In the genomic region with DNA sequence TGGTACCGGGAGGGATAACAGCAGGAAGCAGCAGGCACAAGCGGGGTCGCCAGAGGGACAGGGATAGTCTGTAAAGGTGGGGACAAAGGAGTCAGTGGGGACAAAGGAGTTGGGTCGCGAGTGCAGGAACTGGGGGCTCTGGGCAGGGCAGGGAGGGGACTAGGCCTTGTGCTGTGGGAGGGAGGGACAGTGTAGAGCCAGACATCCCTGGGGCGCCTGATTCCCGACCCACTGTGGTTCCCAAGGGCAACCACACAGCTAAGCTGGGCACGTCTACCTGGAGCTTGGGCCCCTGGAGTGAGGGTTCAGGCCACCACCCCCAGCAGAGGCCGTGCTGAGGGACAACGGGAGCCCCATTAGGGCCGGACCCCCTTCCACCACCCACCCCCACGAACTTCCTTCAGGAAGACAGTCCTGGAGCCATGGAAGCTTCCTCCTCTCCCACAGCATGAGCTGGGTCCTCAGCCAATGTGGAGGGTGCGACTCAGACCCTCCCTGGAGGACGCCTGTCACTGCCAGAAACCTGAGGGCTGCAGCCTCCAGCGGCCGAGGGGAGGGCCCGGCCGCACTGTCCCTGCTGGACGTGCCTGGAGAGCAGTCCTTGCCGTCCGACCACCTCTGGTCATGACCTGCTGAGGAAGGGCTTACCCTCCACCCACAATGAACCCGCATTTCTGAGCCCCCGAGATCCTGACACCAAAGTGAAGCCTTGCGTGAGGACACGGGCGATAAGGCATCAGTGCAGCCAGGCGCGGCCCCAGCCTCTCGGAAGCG, we compare ENCODE assay signal across 16 cellular contexts.
"Had no signal": no experiment of that assay in that cellular context is flagged by ENCODE, and none has a peak within 500 bp of the region (broad histone marks: within the 10 kb centered on the region; RNA-seq: fewer than 3 reads in every experiment).

No MANE protein-coding gene starts in this region.

- H3K27ac Mint-ChIP-seq: activated naive CD4-positive, alpha-beta T cell treated with anti-CD3 and anti-CD28 coated beads, Interleukin-2, amount 50 U/mL, for 72 hours; mesothelial cell of epicardium; stimulated activated effector memory CD8-positive, alpha-beta T cell treated with anti-CD3 and anti-CD28 coated beads, Interleukin-12 subunit alpha, Interleukin-12 subunit beta, amount 100 ng/mL, for 72 hours; T-helper 2 cell treated with Interferon-gamma antibody and Interleukin-4, amounts not matched to agents 5 μg/mL and 100 μg/mL, for 36 hours had no signal

- H3K27ac ChIP-seq: foreskin keratinocyte, pancreas, thoracic aorta had no signal

- H3K36me3 ChIP-seq: pancreas, thoracic aorta had no signal

- H3K4me1 Mint-ChIP-seq: mesothelial cell of epicardium; stimulated activated effector memory CD8-positive, alpha-beta T cell treated with anti-CD3 and anti-CD28 coated beads, Interleukin-12 subunit alpha, Interleukin-12 subunit beta, amount 100 ng/mL, for 72 hours had no signal

- H3K4me3 Mint-ChIP-seq: activated T-cell treated with anti-CD3 and anti-CD28 coated beads, Interleukin-2, amount 50 U/mL, for 4 hours; mesothelial cell of epicardium; stimulated activated effector memory CD8-positive, alpha-beta T cell treated with anti-CD3 and anti-CD28 coated beads, Interleukin-12 subunit alpha, Interleukin-12 subunit beta, amount 100 ng/mL, for 72 hours; T-helper 2 cell treated with Interferon-gamma antibody and Interleukin-4, amounts not matched to agents 5 μg/mL and 100 μg/mL, for 36 hours had no signal

- H3K27me3 ChIP-seq: foreskin keratinocyte, pancreas had no signal

- DNase-seq: activated CD4-positive, alpha-beta T cell treated with anti-CD3 and anti-CD28 coated beads, Interleukin-2, amount 50 U/mL, for 1 hour; activated gamma-delta T cell; activated T-cell treated with anti-CD3 and anti-CD28 coated beads, Interleukin-2, amount 50 U/mL, for 4 hours; caudate nucleus; effector CD8-positive, alpha-beta T cell; foreskin keratinocyte; glutamatergic neuron; hypothalamus; SW 1271 had no signal

- ATAC-seq: activated CD4-positive, CD25-positive, alpha-beta regulatory T cell treated with anti-CD3 and anti-CD28 coated beads, Interleukin-2, amount 50 U/mL, for 24 hours; activated naive CD4-positive, alpha-beta T cell treated with anti-CD3 and anti-CD28 coated beads, Interleukin-2, amount 50 U/mL, for 72 hours; activated T-cell treated with anti-CD3 and anti-CD28 coated beads, Interleukin-2, amount 50 U/mL, for 4 hours; foreskin keratinocyte; pancreas; stimulated activated effector memory CD8-positive, alpha-beta T cell treated with anti-CD3 and anti-CD28 coated beads, Interleukin-12 subunit alpha, Interleukin-12 subunit beta, amount 100 ng/mL, for 72 hours had no signal

- H3K36me3 Mint-ChIP-seq: activated naive CD4-positive, alpha-beta T cell treated with anti-CD3 and anti-CD28 coated beads, Interleukin-2, amount 50 U/mL, for 72 hours; mesothelial cell of epicardium; stimulated activated effector memory CD8-positive, alpha-beta T cell treated with anti-CD3 and anti-CD28 coated beads, Interleukin-12 subunit alpha, Interleukin-12 subunit beta, amount 100 ng/mL, for 72 hours had no signal

- H3K4me3 ChIP-seq: pancreas, thoracic aorta had no signal

- H3K9me3 Mint-ChIP-seq: activated T-cell treated with anti-CD3 and anti-CD28 coated beads, Interleukin-2, amount 50 U/mL, for 4 hours; T-helper 2 cell treated with Interferon-gamma antibody and Interleukin-4, amounts not matched to agents 5 μg/mL and 100 μg/mL, for 36 hours had no signal

- H3K4me1 ChIP-seq: foreskin keratinocyte had no signal

- H3K9me3 ChIP-seq: pancreas, thoracic aorta had no signal
